Comparison of ENCODE assay signal across 30 cellular contexts in genomic region chr1:156929596-156930238, GRCh38. TPM values are rescaled to one million over a fixed set of nuclear protein-coding genes. Genes with fewer than 3 reads are reported as not detected.
"Had no signal": no experiment of that assay in that cellular context is flagged by ENCODE, and none has a peak within 500 bp of the region (broad histone marks: within the 10 kb centered on the region; RNA-seq: fewer than 3 reads in every experiment).

No MANE protein-coding gene starts in this region.

- H3K36me3 ChIP-seq: esophagus muscularis mucosa, gastroesophageal sphincter, pancreas, tibial artery had no signal

- DNase-seq: dermis blood vessel endothelial cell; effector memory CD4-positive, alpha-beta T cell; foreskin keratinocyte; heart left ventricle; left lung; mammary epithelial cell; mesendoderm; midbrain; naive thymus-derived CD4-positive, alpha-beta T cell; occipital lobe; stimulated activated CD4-positive, alpha-beta T cell treated with anti-CD3 and anti-CD28 coated beads, Interleukin-4, amount 100 ng/mL, for 4 hours; stimulated activated naive CD8-positive, alpha-beta T cell treated with anti-CD3 and anti-CD28 coated beads, Interleukin-15, Interleukin-2, amounts not matched to agents 100 U/mL and 50 U/mL, for 24 hours; substantia nigra; testis; tibial artery had no signal

- ATAC-seq: foreskin keratinocyte; gastroesophageal sphincter; heart left ventricle; left cardiac atrium; left lung; naive thymus-derived CD4-positive, alpha-beta T cell; pancreas; sciatic nerve; stimulated activated memory B cell treated with anti-CD40 and anti-IgM and Interleukin-4, amounts not matched to agents 10 μg/mL and 1 μg/mL and 100 μg/mL, for 72 hours; stimulated activated naive CD8-positive, alpha-beta T cell treated with anti-CD3 and anti-CD28 coated beads, Interleukin-15, Interleukin-2, amounts not matched to agents 100 U/mL and 50 U/mL, for 24 hours had no signal

- H3K27ac ChIP-seq: coronary artery, esophagus muscularis mucosa, foreskin keratinocyte, gastroesophageal sphincter, heart left ventricle, hepatocyte, left lung, pancreas, testis, tibial artery had no signal

- H3K4me1 ChIP-seq: foreskin keratinocyte, pancreas had no signal

- H3K4me3 ChIP-seq: coronary artery, esophagus muscularis mucosa, gastroesophageal sphincter, heart left ventricle, hepatocyte, left lung, pancreas, testis, tibial artery had no signal

- H2AFZ ChIP-seq: hepatocyte had no signal

- H3K4me2 ChIP-seq: hepatocyte had no signal

- H3K27me3 ChIP-seq: testis had no signal

- H3K9me3 ChIP-seq: esophagus muscularis mucosa, gastroesophageal sphincter, heart left ventricle, left lung, pancreas, testis, tibial artery had no signal

- H3K79me2 ChIP-seq: hepatocyte had no signal

RNA-seq across cellular contexts. Expression of gene LRRC71, which starts 9.3 kb away (rescaled TPM):
- total RNA-seq: epithelial cell of proximal tubule; esophagus muscularis mucosa; fibroblast of lung; foreskin keratinocyte; hepatocyte; kidney epithelial cell; left cardiac atrium; lower leg skin; mammary epithelial cell; naive thymus-derived CD4-positive, alpha-beta T cell; pancreas; progenitor cell of endocrine pancreas; skeletal muscle tissue had no signal
- polyA plus RNA-seq: foreskin keratinocyte; hepatocyte; mammary epithelial cell; naive thymus-derived CD4-positive, alpha-beta T cell; urinary bladder had no signal

RNA-seq across cellular contexts. Expression of gene PEAR1, which starts 36.2 kb away (rescaled TPM):
- total RNA-seq: progenitor cell of endocrine pancreas had no signal
